Comparison of ENCODE assay signal across 26 cellular contexts in genomic region chr10:124522131-124522902, GRCh38.
DNase-seq lines count a peak whose midpoint lies in the region; ATAC-seq and TF ChIP-seq lines count a peak whose summit lies in the region.
"Had no signal": no experiment of that assay in that cellular context is flagged by ENCODE, and none has a peak within 500 bp of the region (broad histone marks: within the 10 kb centered on the region; RNA-seq: fewer than 3 reads in every experiment).

No MANE protein-coding gene starts in this region.

- H3K27ac Mint-ChIP-seq in CD14-positive monocyte: peak overlapping the region in 6 of 7 donors; percentile 84 to 92 (median 91)
- H3K27ac Mint-ChIP-seq in WTC11: peak overlapping the region; percentile 60; the same call in 1 of the 2 replicates
- H3K27ac Mint-ChIP-seq: activated CD4-positive, alpha-beta T cell treated with anti-CD3 and anti-CD28 coated beads for 36 hours; activated naive CD8-positive, alpha-beta T cell treated with anti-CD3 and anti-CD28 coated beads, Interleukin-2, amount 50 U/mL, for 24 hours; CD4-positive, CD25-positive, alpha-beta regulatory T cell; mesothelial cell of epicardium; T-helper 1 cell treated with Interleukin-12 subunit alpha and Interleukin-12 subunit beta and Interleukin-4 antibody, amounts not matched to agents 30 μg/mL and 1 μg/mL, for 36 hours had no signal

- intact Hi-C loops in CD14-positive monocyte (cut with micrococcal nuclease): no loop called here

- no peaks in the 10 kb centered on the region for H3K9me3 ChIP-seq in mucosa of rectum (ENCODE audit: control insufficient read depth in 2 of 2, low read length in 2 of 2)
- H3K9me3 ChIP-seq: heart left ventricle, MG63, stomach had no signal

- peak overlapping the region; percentile 41 to 62 for H3K4me3 ChIP-seq in mucosa of rectum (ENCODE audit: low read length in 2 of 2)
- H3K4me3 ChIP-seq: MG63 had no signal

- H3K27me3 Mint-ChIP-seq in CD14-positive monocyte (ENCODE audit: low read depth in 3 of 3) (peaks cover 0 to 2% (median 0%) of the 10 kb centered on the region in 3 donors), WTC11 (ENCODE audit: low read depth) (no peaks in the 10 kb centered on the region)
- H3K27me3 Mint-ChIP-seq: activated CD4-positive, alpha-beta T cell treated with anti-CD3 and anti-CD28 coated beads for 36 hours; activated naive CD8-positive, alpha-beta T cell treated with anti-CD3 and anti-CD28 coated beads, Interleukin-2, amount 50 U/mL, for 24 hours; CD4-positive, CD25-positive, alpha-beta regulatory T cell had no signal

- H3K27me3 ChIP-seq in mucosa of rectum (ENCODE audit: control insufficient read depth in 2 of 2, insufficient read depth in 2 of 2, low read length in 2 of 2): no peaks in the 10 kb centered on the region
- H3K27me3 ChIP-seq: heart left ventricle, MG63, stomach had no signal

- CTCF ChIA-PET in WTC11 (lab: Charles Lee): interaction anchor here (0.6 to 2.5 kb wide), 5 partner anchors 8 to 219 kb away, joined by 3 to 5 read pairs (median 4); partner anchors contain the start of gene LHPP

- peaks cover 43% of the 10 kb centered on the region for H3K4me1 Mint-ChIP-seq in CD14-positive monocyte
- H3K4me1 Mint-ChIP-seq in WTC11: peaks cover 21% of the 10 kb centered on the region
- H3K4me1 Mint-ChIP-seq: activated CD4-positive, alpha-beta T cell treated with anti-CD3 and anti-CD28 coated beads for 36 hours; activated naive CD8-positive, alpha-beta T cell treated with anti-CD3 and anti-CD28 coated beads, Interleukin-2, amount 50 U/mL, for 24 hours had no signal

- H3K4me1 ChIP-seq in mucosa of rectum (ENCODE audit: control insufficient read depth in 2 of 2, insufficient read depth in 2 of 2, low read length in 2 of 2): peaks cover 12% of the 10 kb centered on the region in 2 donors

- peak overlapping the region in 1 of 2 donors; percentile 61 for H3K27ac ChIP-seq in mucosa of rectum (ENCODE audit: low read depth in 2 of 2, low read length in 2 of 2)
- peak overlapping the region; percentile 67 for H3K27ac ChIP-seq in substantia nigra (ENCODE audit: low read depth, low read length, poor library complexity, severe bottlenecking)

- H3K36me3 ChIP-seq in mucosa of rectum (ENCODE audit: control insufficient read depth in 2 of 2, insufficient read depth in 2 of 2, low read length in 2 of 2): no peaks in the 10 kb centered on the region
- H3K36me3 ChIP-seq: heart left ventricle, MG63 had no signal

- ATAC-seq in WTC11: no peak
- ATAC-seq: activated CD4-positive, alpha-beta T cell treated with anti-CD3 and anti-CD28 coated beads for 36 hours; activated naive CD8-positive, alpha-beta T cell treated with anti-CD3 and anti-CD28 coated beads, Interleukin-2, amount 50 U/mL, for 24 hours had no signal

- POLR2A ChIA-PET in WTC11 (lab: Charles Lee): no interaction called here

- peaks cover 0 to 2% (median 0%) of the 10 kb centered on the region in 7 donors for H3K9me3 Mint-ChIP-seq in CD14-positive monocyte
- peaks cover 5% of the 10 kb centered on the region for H3K9me3 Mint-ChIP-seq in WTC11
- H3K9me3 Mint-ChIP-seq: activated naive CD8-positive, alpha-beta T cell treated with anti-CD3 and anti-CD28 coated beads, Interleukin-2, amount 50 U/mL, for 24 hours; CD4-positive, CD25-positive, alpha-beta regulatory T cell; mesothelial cell of epicardium; T-helper 1 cell treated with Interleukin-12 subunit alpha and Interleukin-12 subunit beta and Interleukin-4 antibody, amounts not matched to agents 30 μg/mL and 1 μg/mL, for 36 hours had no signal

- TF ChIP-seq CTCF in CD14-positive monocyte (IDR thresholded peaks at IDR 0.05): no peak
- TF ChIP-seq CTCF in WTC11 (IDR thresholded peaks at IDR 0.05): no peak

- DNase-seq in CD14-positive monocyte (ENCODE audit: low spot score) (peak; percentile 30), WTC11 (ENCODE audit: low spot score) (peak; percentile 8), substantia nigra (lab: John Stamatoyannopoulos, UW) (no peak), NCI-H1436 treated with DMSO at 0.1 percent for 48 hours (lab: John Stamatoyannopoulos, UW) (no peak), NCI-H345 treated with DMSO at 0.1 percent for 48 hours (lab: John Stamatoyannopoulos, UW; ENCODE audit: unreplicated experiment) (no peak)
- no peak for DNase-seq in activated CD4-positive, CD25-positive, alpha-beta regulatory T cell (lab: John Stamatoyannopoulos, UW)
- DNase-seq: activated CD4-positive, alpha-beta T cell treated with anti-CD3 and anti-CD28 coated beads for 36 hours; activated CD8-positive, alpha-beta memory T cell treated with anti-CD3 and anti-CD28 coated beads for 24 hours; activated gamma-delta T cell treated with Interleukin-2 at 50 U/mL for 16 hours; activated naive CD8-positive, alpha-beta T cell treated with anti-CD3 and anti-CD28 coated beads, Interleukin-2, amount 50 U/mL, for 24 hours; activated T-cell treated with anti-CD3 and anti-CD28 coated beads, Interleukin-2, amount 50 U/mL, for 1 hour; CD4-positive, CD25-positive, alpha-beta regulatory T cell; cerebellar nuclear complex; effector CD4-positive, alpha-beta T cell; KBM-7; left cardiac atrium; NCI-H524 treated with DMSO at 0.1 percent for 48 hours; RPMI8226; stimulated activated CD8-positive, alpha-beta memory T cell treated with anti-CD3 and anti-CD28 coated beads, Interleukin-4, amount 100 ng/mL, for 48 hours; trophoblast cell had no signal

- H3K4me3 Mint-ChIP-seq in CD14-positive monocyte (peak overlapping the region in 1 of 2 donors; percentile 66), WTC11 (no peak overlapping the region)
- H3K4me3 Mint-ChIP-seq: activated CD4-positive, alpha-beta T cell treated with anti-CD3 and anti-CD28 coated beads for 36 hours; activated naive CD8-positive, alpha-beta T cell treated with anti-CD3 and anti-CD28 coated beads, Interleukin-2, amount 50 U/mL, for 24 hours; CD4-positive, CD25-positive, alpha-beta regulatory T cell; mesothelial cell of epicardium; T-helper 1 cell treated with Interleukin-12 subunit alpha and Interleukin-12 subunit beta and Interleukin-4 antibody, amounts not matched to agents 30 μg/mL and 1 μg/mL, for 36 hours had no signal

- H3K36me3 Mint-ChIP-seq in CD14-positive monocyte (peaks cover 6% of the 10 kb centered on the region in 2 donors), WTC11 (peaks cover 10% of the 10 kb centered on the region)

- H3K9ac ChIP-seq in mucosa of rectum (ENCODE audit: low read depth in 1 of 2, low read length in 2 of 2): no peak overlapping the region

TF ChIP-seq in WTC11, 78 proteins besides CTCF, POLR2A, EP300 and RAD21:
- no peak for TF ChIP-seq ZMAT4 (CRISPR knock-in tag; IDR thresholded peaks at IDR 0.05)
- no peak for TF ChIP-seq E2F1 (CRISPR knock-in tag; IDR thresholded peaks at IDR 0.05)
- TF ChIP-seq ZNF512 (CRISPR knock-in tag; IDR thresholded peaks at IDR 0.05; ENCODE audit: borderline replicate concordance): no peak
- TF ChIP-seq ZNF416 (CRISPR knock-in tag; IDR thresholded peaks at IDR 0.05): no peak
- no peak for TF ChIP-seq JUN (CRISPR knock-in tag; IDR thresholded peaks at IDR 0.05)
- TF ChIP-seq MYBL2 (CRISPR knock-in tag; IDR thresholded peaks at IDR 0.05): no peak
- no peak for TF ChIP-seq ERG (CRISPR knock-in tag; IDR thresholded peaks at IDR 0.05)
- no peak for TF ChIP-seq ZNF121 (CRISPR knock-in tag; IDR thresholded peaks at IDR 0.05)
- no peak for TF ChIP-seq GABPB1 (CRISPR knock-in tag; IDR thresholded peaks at IDR 0.05)

Comparison
In these comparisons a context has a peak if more than half of its experiments do, and no peak if none do; other contexts are left out.
1. DNase-seq: peak in CD14-positive monocyte (single experiment) and WTC11 (single experiment); none in substantia nigra (0 of 49), NCI-H1436 treated with DMSO at 0.1 percent for 48 hours (single experiment), activated CD4-positive, CD25-positive, alpha-beta regulatory T cell (0 of 4) and NCI-H345 treated with DMSO at 0.1 percent for 48 hours (single experiment).